Comparison of ENCODE assay signal across 11 cellular contexts in genomic region chr6:38701551-38701950, GRCh38. TPM values are rescaled to one million over a fixed set of nuclear protein-coding genes. Genes with fewer than 3 reads are reported as not detected.
A peak's percentile ranks its signal among the peaks of the same experiment; 100 is the strongest.
DNase-seq lines count a peak whose midpoint lies in the region; ATAC-seq, FAIRE-seq and TF ChIP-seq lines count a peak whose summit lies in the region.
"Had no signal": no experiment of that assay in that cellular context is flagged by ENCODE, and none has a peak within 500 bp of the region (broad histone marks: within the 10 kb centered on the region; RNA-seq: fewer than 3 reads in every experiment).

No MANE protein-coding gene starts in this region.

- POLR2A ChIA-PET in HCT116 (lab: Charles Lee): no interaction called here

- no peak overlapping the region for H2AFZ ChIP-seq in HCT116 (ENCODE audit: low read depth, low read length, poor library complexity, severe bottlenecking)
- H2AFZ ChIP-seq in keratinocyte (ENCODE audit: control insufficient read depth, low read length): no peak overlapping the region

- no TSS peak for BruUV-seq in HCT116 (replicated peaks; lab: Mats Ljungman, UMichigan)

- no peak overlapping the region for H3K27ac Mint-ChIP-seq in activated T-helper 1 cell treated with anti-CD3 and anti-CD28 coated beads, Interleukin-12 subunit alpha, Interleukin-12 subunit beta, Interleukin-2, Interleukin-4 antibody, amounts not matched to agents 30 ng/mL and 10 ng/mL and 1 ng/mL, durations not matched to agents 14 hours and 24 hours and 36 hours

- H3K4me3 ChIP-seq in BE2C (ENCODE audit: low read depth, low read length) (peak overlapping the region; percentile 11; the same call in 1 of the 2 replicates), HCT116 (replicated peaks in 1 of 2; ENCODE audit: low read depth in 1 of 2, low read length in 2 of 2) (peak overlapping the region in 1 of 2 experiments; percentile 81; a peak in 3 of 4 replicates), keratinocyte (ENCODE audit: control insufficient read depth in 2 of 3, extremely low read depth in 1 of 3, insufficient read depth in 2 of 3, low read depth in 1 of 3, low read length in 3 of 3) (peak overlapping the region; percentile 41 to 90 (median 76))

- H3K4me2 ChIP-seq in HCT116 (ENCODE audit: low read length): peak overlapping the region; percentile 91
- H3K4me2 ChIP-seq in keratinocyte (ENCODE audit: control insufficient read depth, extremely low read depth, insufficient read depth, low read depth, low read length): peak overlapping the region; percentile 46

- DNase-seq in BE2C (no peak), HCT116 (ENCODE audit: low read depth, low spot score) (no peak), keratinocyte (ENCODE audit: low read depth, low spot score) (peak; percentile 55), NK-92 (lab: John Stamatoyannopoulos, UW; ENCODE audit: unreplicated experiment) (no peak), Kasumi-1 (lab: John Stamatoyannopoulos, UW) (no peak), COR-L47 (lab: John Stamatoyannopoulos, UW) (no peak)
- DNase-seq in activated T-helper 1 cell treated with anti-CD3 and anti-CD28 coated beads, Interleukin-12 subunit alpha, Interleukin-12 subunit beta, Interleukin-2, Interleukin-4 antibody, amounts not matched to agents 30 ng/mL and 10 ng/mL and 1 ng/mL, durations not matched to agents 14 hours and 24 hours and 36 hours (ENCODE audit: low spot score): no peak
- no peak for DNase-seq in stimulated activated naive CD4-positive, alpha-beta T cell treated with Interleukin-2 at 50 U/mL for 16 hours (lab: John Stamatoyannopoulos, UW)
- DNase-seq: KG1, sigmoid colon had no signal

- no peak for TF ChIP-seq RAD21 in HCT116 (IDR thresholded peaks at IDR 0.05; ENCODE audit: low read depth)

- 0 out of 2 replicates have a peak, but pooled peaks cover 2% of the 10 kb centered on the region for H3K4me1 ChIP-seq in BE2C
- peaks cover 0 to 11% of the 10 kb centered on the region in 2 experiments; a peak in 2 of 4 replicates for H3K4me1 ChIP-seq in HCT116 (ENCODE audit: control insufficient read depth in 1 of 2, insufficient read depth in 2 of 2, low read length in 2 of 2)
- H3K4me1 ChIP-seq in keratinocyte (ENCODE audit: control insufficient read depth, extremely low read depth, insufficient read depth, low read length): no peaks in the 10 kb centered on the region

- H3K9ac ChIP-seq in HCT116 (ENCODE audit: low read length) (no peak overlapping the region), keratinocyte (ENCODE audit: control insufficient read depth, extremely low read depth, insufficient read depth, low read length) (no peak overlapping the region)

- H3K9me3 ChIP-seq in BE2C (no peaks in the 10 kb centered on the region), HCT116 (ENCODE audit: control insufficient read depth in 1 of 2, insufficient read depth in 1 of 2, low read depth in 1 of 2, low read length in 2 of 2) (no peaks in the 10 kb centered on the region), keratinocyte (ENCODE audit: control insufficient read depth, low read depth, low read length) (no peaks in the 10 kb centered on the region)

- no peaks in the 10 kb centered on the region for H3K27me3 ChIP-seq in BE2C
- H3K27me3 ChIP-seq in HCT116 (ENCODE audit: insufficient read depth, low read length): no peaks in the 10 kb centered on the region
- no peaks in the 10 kb centered on the region for H3K27me3 ChIP-seq in keratinocyte (ENCODE audit: control insufficient read depth, extremely low read depth, insufficient read depth, low read length)
- H3K27me3 ChIP-seq: sigmoid colon had no signal

- no peaks in the 10 kb centered on the region for H3K9me2 ChIP-seq in HCT116 (ENCODE audit: insufficient read depth)

- peaks cover 34% of the 10 kb centered on the region for H3K36me3 Mint-ChIP-seq in activated T-helper 1 cell treated with anti-CD3 and anti-CD28 coated beads, Interleukin-12 subunit alpha, Interleukin-12 subunit beta, Interleukin-2, Interleukin-4 antibody, amounts not matched to agents 30 ng/mL and 10 ng/mL and 1 ng/mL, durations not matched to agents 14 hours and 24 hours and 36 hours (ENCODE audit: low read depth)

- no peaks in the 10 kb centered on the region for H4K20me1 ChIP-seq in HCT116 (ENCODE audit: insufficient read depth)
- H4K20me1 ChIP-seq in keratinocyte (ENCODE audit: control insufficient read depth, extremely low read depth, insufficient read depth, low read length): peaks cover 6% of the 10 kb centered on the region

- H3K9me1 ChIP-seq in keratinocyte (ENCODE audit: control insufficient read depth, extremely low read depth, insufficient read depth, low read length): no peaks in the 10 kb centered on the region

- CTCF ChIA-PET in HCT116 (lab: Charles Lee): no interaction called here

- intact Hi-C loops in HCT116 (cut with micrococcal nuclease): no loop called here
- intact Hi-C loops in activated T-helper 1 cell treated with anti-CD3 and anti-CD28 coated beads, Interleukin-12 subunit alpha, Interleukin-12 subunit beta, Interleukin-2, Interleukin-4 antibody, amounts not matched to agents 30 ng/mL and 10 ng/mL and 1 ng/mL, durations not matched to agents 14 hours and 24 hours and 36 hours (cut with micrococcal nuclease): loop anchor here (2.0 to 5.0 kb wide), 2 partner anchors 129 to 413 kb away; partner anchors contain the start of gene SAYSD1

- H3K36me3 ChIP-seq in BE2C: peaks cover 14% of the 10 kb centered on the region
- peaks cover 2 to 15% of the 10 kb centered on the region in 2 experiments; a peak in 2 of 4 replicates for H3K36me3 ChIP-seq in HCT116 (ENCODE audit: control insufficient read depth in 1 of 2, insufficient read depth in 2 of 2, low read length in 2 of 2)
- peaks cover 2 to 5% of the 10 kb centered on the region in 2 experiments for H3K36me3 ChIP-seq in keratinocyte (ENCODE audit: control insufficient read depth in 2 of 2, extremely low read depth in 1 of 2, insufficient read depth in 2 of 2, low read length in 2 of 2)
- H3K36me3 ChIP-seq: sigmoid colon had no signal

- peaks cover 11% of the 10 kb centered on the region for H3K9me3 Mint-ChIP-seq in activated T-helper 1 cell treated with anti-CD3 and anti-CD28 coated beads, Interleukin-12 subunit alpha, Interleukin-12 subunit beta, Interleukin-2, Interleukin-4 antibody, amounts not matched to agents 30 ng/mL and 10 ng/mL and 1 ng/mL, durations not matched to agents 14 hours and 24 hours and 36 hours

- H3K27ac ChIP-seq in HCT116 (ENCODE audit: low read depth, low read length): no peak overlapping the region
- no peak overlapping the region for H3K27ac ChIP-seq in keratinocyte (ENCODE audit: control insufficient read depth, insufficient read depth, low read length)

- peak overlapping the region; percentile 91 for H3K4me3 Mint-ChIP-seq in activated T-helper 1 cell treated with anti-CD3 and anti-CD28 coated beads, Interleukin-12 subunit alpha, Interleukin-12 subunit beta, Interleukin-2, Interleukin-4 antibody, amounts not matched to agents 30 ng/mL and 10 ng/mL and 1 ng/mL, durations not matched to agents 14 hours and 24 hours and 36 hours

- RAD21 ChIA-PET in HCT116 (lab: Charles Lee; ENCODE audit: low non-redundant PET in 1 of 2, low total read pairs in 2 of 2, uncharacterized antibody in 2 of 2, unreplicated experiment in 2 of 2): no interaction called here

- H3K79me2 ChIP-seq in HCT116 (ENCODE audit: insufficient read depth, low read length): peaks cover 62% of the 10 kb centered on the region
- peaks cover 58% of the 10 kb centered on the region for H3K79me2 ChIP-seq in keratinocyte (ENCODE audit: control insufficient read depth, insufficient read depth, low read length)

- dilution Hi-C loops in keratinocyte (cut with MboI; ENCODE audit: extremely low pct_ligation_motif_present, low sequenced_read_pairs): no loop called here

- TF ChIP-seq POLR2A in HCT116 (IDR thresholded peaks at IDR 0.05; ENCODE audit: borderline replicate concordance, extremely low read depth, insufficient read depth, insufficient read length): no peak

- ATAC-seq in HCT116: no peak
- ATAC-seq: gastroesophageal sphincter had no signal

- peaks cover 4% of the 10 kb centered on the region for H3K27me3 Mint-ChIP-seq in activated T-helper 1 cell treated with anti-CD3 and anti-CD28 coated beads, Interleukin-12 subunit alpha, Interleukin-12 subunit beta, Interleukin-2, Interleukin-4 antibody, amounts not matched to agents 30 ng/mL and 10 ng/mL and 1 ng/mL, durations not matched to agents 14 hours and 24 hours and 36 hours (ENCODE audit: insufficient read depth)

- TF ChIP-seq CTCF in BE2C (IDR thresholded peaks at IDR 0.05; ENCODE audit: low read depth, low read length): no peak
- no peak for TF ChIP-seq CTCF in HCT116 (IDR thresholded peaks at IDR 0.05 in 2 of 3, conservative IDR thresholded peaks at IDR 0.05 in 1 of 3; ENCODE audit: borderline replicate concordance in 1 of 3, insufficient read depth in 1 of 3, low read depth in 2 of 3, low read length in 2 of 3)
- no peak for TF ChIP-seq CTCF in keratinocyte (optimal IDR thresholded peaks at IDR 0.05 in 1 of 3, IDR thresholded peaks at IDR 0.05 in 1 of 3, conservative IDR thresholded peaks at IDR 0.05 in 1 of 3; ENCODE audit: extremely low read depth in 1 of 3, insufficient read depth in 2 of 3, low read length in 3 of 3)

- peaks cover 52% of the 10 kb centered on the region for H3K4me1 Mint-ChIP-seq in activated T-helper 1 cell treated with anti-CD3 and anti-CD28 coated beads, Interleukin-12 subunit alpha, Interleukin-12 subunit beta, Interleukin-2, Interleukin-4 antibody, amounts not matched to agents 30 ng/mL and 10 ng/mL and 1 ng/mL, durations not matched to agents 14 hours and 24 hours and 36 hours (ENCODE audit: low read depth)

- no peak for FAIRE-seq in keratinocyte (lab: Jason Lieb, UNC)

RNA-seq across cellular contexts. Expression of gene GLO1, which starts 1.4 kb away (rescaled TPM):
- 68.3 TPM for polyA plus RNA-seq in BE2C (2012; ENCODE audit: insufficient read depth, insufficient read length, low read depth)
- 191 TPM for total RNA-seq in HCT116 (2021; ENCODE audit: unreplicated experiment)
- polyA plus RNA-seq in HCT116 (2012): 50.0 and 81.7 TPM in 2 replicates
- 109 and 110 TPM in 2 replicates for total RNA-seq in activated T-helper 1 cell treated with anti-CD3 and anti-CD28 coated beads, Interleukin-12 subunit alpha, Interleukin-12 subunit beta, Interleukin-2, Interleukin-4 antibody, amounts not matched to agents 30 ng/mL and 10 ng/mL and 1 ng/mL, durations not matched to agents 14 hours and 24 hours and 36 hours
- polyA plus RNA-seq in keratinocyte: 201 to 301 TPM (median 210 TPM) in 3 replicates
- polyA plus RNA-seq in keratinocyte (2011; ENCODE audit: low read depth): 50.6 TPM
- polyA plus RNA-seq in keratinocyte (2011; cell fraction: cytosol; rRNA removed): 200 and 342 TPM in 2 replicates
- polyA plus RNA-seq in keratinocyte (2011; cell fraction: nucleus; rRNA removed): 92.1 and 104 TPM in 2 replicates
- 116 and 221 TPM in 2 replicates for polyA plus RNA-seq in keratinocyte (2012; ENCODE audit: low replicate concordance)
- polyA minus RNA-seq in keratinocyte: 19.5 to 116 TPM (median 83.1 TPM) in 3 replicates
- polyA minus RNA-seq in keratinocyte (2011; cell fraction: cytosol; rRNA and poly(A)+ RNA removed): 143 TPM
- 32.5 and 60.0 TPM in 2 replicates for polyA minus RNA-seq in keratinocyte (2011; cell fraction: nucleus; rRNA and poly(A)+ RNA removed)

RNA-seq across cellular contexts. Expression of gene DNAH8, which starts 13.6 kb away (rescaled TPM):
- polyA plus RNA-seq in BE2C (2012; ENCODE audit: insufficient read depth, insufficient read length, low read depth): not detected
- not detected for total RNA-seq in HCT116 (2021; ENCODE audit: unreplicated experiment)
- polyA plus RNA-seq in HCT116 (2012): not detected in 2 replicates
- 0.03 and 0.05 TPM in 2 replicates for total RNA-seq in activated T-helper 1 cell treated with anti-CD3 and anti-CD28 coated beads, Interleukin-12 subunit alpha, Interleukin-12 subunit beta, Interleukin-2, Interleukin-4 antibody, amounts not matched to agents 30 ng/mL and 10 ng/mL and 1 ng/mL, durations not matched to agents 14 hours and 24 hours and 36 hours
- polyA plus RNA-seq in keratinocyte: under 0.01 to 0.01 TPM (median 0.01 TPM) in 3 replicates
- polyA plus RNA-seq in keratinocyte (2011; ENCODE audit: low read depth): not detected
- polyA plus RNA-seq in keratinocyte (2011; cell fraction: cytosol; rRNA removed): under 0.01 TPM in 2 replicates
- polyA plus RNA-seq in keratinocyte (2011; cell fraction: nucleus; rRNA removed): 0.03 and 0.04 TPM in 2 replicates
- 0.14 TPM in 1 of 2 replicates, not detected in the other for polyA plus RNA-seq in keratinocyte (2012; ENCODE audit: low replicate concordance)
- under 0.01 TPM in 1 of 3 replicates, not detected in the others for polyA minus RNA-seq in keratinocyte
- not detected for polyA minus RNA-seq in keratinocyte (2011; cell fraction: cytosol; rRNA and poly(A)+ RNA removed)
- polyA minus RNA-seq in keratinocyte (2011; cell fraction: nucleus; rRNA and poly(A)+ RNA removed): under 0.01 TPM in 1 of 2 replicates, not detected in the other
- total RNA-seq: gastroesophageal sphincter, sigmoid colon had no signal
